In the genomic region with DNA sequence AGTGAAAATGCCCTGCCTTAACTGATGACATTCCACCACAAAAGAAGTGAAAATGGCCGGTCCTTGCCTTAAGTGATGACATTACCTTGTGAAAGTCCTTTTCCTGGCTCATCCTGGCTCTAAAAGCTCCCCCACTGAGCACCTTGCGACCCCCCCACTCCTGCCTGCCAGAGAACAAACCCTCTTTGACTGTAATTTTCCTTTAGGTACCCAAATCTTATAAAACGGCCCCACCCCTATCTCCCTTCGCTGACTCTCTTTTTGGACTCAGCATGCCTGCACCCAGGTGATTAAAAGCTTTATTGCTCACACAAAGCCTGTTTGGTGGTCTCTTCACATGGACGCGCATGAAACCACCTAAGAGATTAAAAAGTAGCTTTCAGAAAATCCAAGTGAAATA, we compare ENCODE assay signal across 1 cellular context.
TF ChIP-seq lines count a peak whose summit lies in the region.

No MANE protein-coding gene starts in this region.

TF ChIP-seq in WTC11, 78 proteins besides CTCF, POLR2A, EP300 and RAD21:
- TF ChIP-seq, protein P1, sequence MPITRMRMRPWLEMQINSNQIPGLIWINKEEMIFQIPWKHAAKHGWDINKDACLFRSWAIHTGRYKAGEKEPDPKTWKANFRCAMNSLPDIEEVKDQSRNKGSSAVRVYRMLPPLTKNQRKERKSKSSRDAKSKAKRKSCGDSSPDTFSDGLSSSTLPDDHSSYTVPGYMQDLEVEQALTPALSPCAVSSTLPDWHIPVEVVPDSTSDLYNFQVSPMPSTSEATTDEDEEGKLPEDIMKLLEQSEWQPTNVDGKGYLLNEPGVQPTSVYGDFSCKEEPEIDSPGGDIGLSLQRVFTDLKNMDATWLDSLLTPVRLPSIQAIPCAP (CRISPR knock-in tag; IDR thresholded peaks at IDR 0.05) = 0 out of 2 replicates have a peak, but pooled peaks have one; percentile 29
- TF ChIP-seq TEAD1 (CRISPR knock-in tag; IDR thresholded peaks at IDR 0.05) = peak; percentile 32; the same call in 1 of the 2 replicates
